32 cellular contexts compared by ENCODE assay signal in genomic region chr4:104436542-104436941, GRCh38. TPM values are rescaled to one million over a fixed set of nuclear protein-coding genes. Genes with fewer than 3 reads are reported as not detected.
"Had no signal": no experiment of that assay in that cellular context is flagged by ENCODE, and none has a peak within 500 bp of the region (broad histone marks: within the 10 kb centered on the region; RNA-seq: fewer than 3 reads in every experiment).

No MANE protein-coding gene starts in this region.

- ATAC-seq: activated CD8-positive, alpha-beta T cell treated with anti-CD3 and anti-CD28 coated beads, Interleukin-2, amount 10 ng/mL, durations not matched to agents 7 days and 5 days had no signal

- H3K4me1 ChIP-seq: ascending aorta, SJCRH30 had no signal

- DNase-seq: activated CD4-positive, alpha-beta T cell treated with anti-CD3 and anti-CD28 coated beads, Interleukin-2, amount 10 ng/mL, durations not matched to agents 24 days and 14 days; activated CD4-positive, alpha-beta T cell treated with anti-CD3 and anti-CD28 coated beads, Interleukin-2, amount 50 U/mL, for 4 hours; activated CD8-positive, alpha-beta T cell treated with anti-CD3 and anti-CD28 coated beads, Interleukin-2, amount 10 ng/mL, durations not matched to agents 7 days and 5 days; activated gamma-delta T cell; activated naive CD4-positive, alpha-beta T cell treated with Interleukin-2 at 50 U/mL for 16 hours; activated naive CD8-positive, alpha-beta T cell treated with anti-CD3 and anti-CD28 coated beads, Interleukin-2, amount 10 ng/mL, durations not matched to agents 7 days and 5 days; activated T-cell treated with anti-CD3 and anti-CD28 coated beads, Interleukin-2, amount 50 U/mL, for 24 hours; amygdala; Kasumi-1; KG1; MG63; NCI-H1048; NCI-H1436 treated with DMSO at 0.1 percent for 48 hours; NCI-H187; NCI-H2029 treated with DMSO at 0.1 percent for 48 hours; NCI-H2107; NCI-H226; NCI-H510A; NCI-H526; NCI-H748 treated with DMSO at 0.1 percent for 48 hours; NK-92 treated with Interleukin-12 subunit alpha and Interleukin-12 subunit beta, amount 100 ng/mL, for 24 hours; PC-9; SHP77; SJCRH30; T1000 had no signal

- H3K27me3 ChIP-seq: ascending aorta, cardiac muscle cell, MG63, SJCRH30 had no signal

- H3K27ac ChIP-seq: ascending aorta, cardiac muscle cell, PC-9, RWPE1, SJCRH30, SK-N-MC had no signal

- H3K9me3 ChIP-seq: ascending aorta, MG63, SJCRH30 had no signal

- H3K36me3 ChIP-seq: ascending aorta, cardiac muscle cell, MG63, SJCRH30 had no signal

- H3K4me3 ChIP-seq: ascending aorta, cardiac muscle cell, MG63, PC-9, SJCRH30, SK-N-MC had no signal

RNA-seq across cellular contexts. Expression of gene CXXC4, which starts 58.2 kb away (rescaled TPM):
- total RNA-seq: activated CD4-positive, alpha-beta T cell treated with anti-CD3 and anti-CD28 coated beads, Interleukin-2, amount 10 ng/mL, durations not matched to agents 24 days and 14 days; activated CD8-positive, alpha-beta T cell treated with anti-CD3 and anti-CD28 coated beads, Interleukin-2, amount 10 ng/mL, durations not matched to agents 7 days and 5 days; activated T-helper 2 cell treated with anti-CD3 and anti-CD28 coated beads, Interferon-gamma antibody, Interleukin-2, Interleukin-4, amounts not matched to agents 10 μg/mL and 5 μg/mL and 100 μg/mL, durations not matched to agents 14 hours and 24 hours and 36 hours; ascending aorta; T-helper 1 cell treated with Interleukin-12 subunit alpha and Interleukin-12 subunit beta and Interleukin-4 antibody, amounts not matched to agents 30 ng/mL and 1 ng/mL, for 36 hours; T-helper 2 cell treated with Interferon-gamma antibody and Interleukin-4, amounts not matched to agents 100 ng/mL and 5 ng/mL, for 36 hours had no signal
